Comparison of ENCODE assay signal across 22 cellular contexts in the genomic region with DNA sequence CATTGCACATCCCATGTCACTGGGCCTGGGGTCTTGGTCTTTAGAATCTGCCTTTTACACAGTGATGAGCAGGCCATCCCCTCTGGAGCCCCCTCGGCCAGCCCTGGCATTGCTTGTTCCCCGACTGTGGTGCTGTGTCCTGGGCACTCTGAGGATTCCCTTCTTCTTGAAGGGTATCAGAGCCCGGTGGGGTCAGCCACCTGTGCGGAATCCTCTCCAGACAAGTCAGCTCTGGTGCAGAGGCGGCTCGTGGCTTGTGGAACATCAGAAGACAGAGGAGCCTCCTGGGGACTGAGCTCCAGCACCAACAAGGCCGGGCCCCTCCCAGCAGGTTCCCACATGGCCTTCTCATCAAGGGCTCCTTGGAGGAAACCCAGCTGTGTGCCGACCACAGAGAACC. TPM values are rescaled to one million over a fixed set of nuclear protein-coding genes. Genes with fewer than 3 reads are reported as not detected.
"Had no signal": no experiment of that assay in that cellular context is flagged by ENCODE, and none has a peak within 500 bp of the region (broad histone marks: within the 10 kb centered on the region; RNA-seq: fewer than 3 reads in every experiment).

No MANE protein-coding gene starts in this region.

- H3K4me3 ChIP-seq: coronary artery, lung, pancreas, sigmoid colon, thoracic aorta, tibial nerve, upper lobe of right lung, uterus had no signal

- ATAC-seq: effector memory CD8-positive, alpha-beta T cell; left lobe of liver; naive thymus-derived CD8-positive, alpha-beta T cell; pancreas; stimulated activated memory B cell treated with anti-CD40 and anti-IgM and Interleukin-4, amounts not matched to agents 10 μg/mL and 1 μg/mL and 100 μg/mL, for 72 hours; upper lobe of right lung had no signal

- H3K27ac Mint-ChIP-seq: effector memory CD8-positive, alpha-beta T cell; immature natural killer cell; memory B cell; naive thymus-derived CD8-positive, alpha-beta T cell; nephron progenitor cell; progenitor cell of endocrine pancreas; stimulated activated memory B cell treated with anti-CD40 and anti-IgM and Interleukin-4, amounts not matched to agents 10 μg/mL and 1 μg/mL and 100 μg/mL, for 72 hours had no signal

- H3K36me3 Mint-ChIP-seq: immature natural killer cell; memory B cell; naive thymus-derived CD8-positive, alpha-beta T cell; stimulated activated memory B cell treated with anti-CD40 and anti-IgM and Interleukin-4, amounts not matched to agents 10 μg/mL and 1 μg/mL and 100 μg/mL, for 72 hours had no signal

- H3K4me3 Mint-ChIP-seq: effector memory CD8-positive, alpha-beta T cell; immature natural killer cell; memory B cell; naive thymus-derived CD8-positive, alpha-beta T cell; nephron progenitor cell; stimulated activated memory B cell treated with anti-CD40 and anti-IgM and Interleukin-4, amounts not matched to agents 10 μg/mL and 1 μg/mL and 100 μg/mL, for 72 hours had no signal

- H3K4me1 ChIP-seq: pancreas, sigmoid colon, tibial nerve, upper lobe of right lung, uterus had no signal

- H3K9me3 ChIP-seq: pancreas, sigmoid colon, thoracic aorta, tibial nerve, upper lobe of right lung, uterus had no signal

- H3K4me1 Mint-ChIP-seq: immature natural killer cell; memory B cell; stimulated activated memory B cell treated with anti-CD40 and anti-IgM and Interleukin-4, amounts not matched to agents 10 μg/mL and 1 μg/mL and 100 μg/mL, for 72 hours had no signal

- H3K27ac ChIP-seq: coronary artery, pancreas, sigmoid colon, thoracic aorta, tibial nerve, upper lobe of right lung, uterus had no signal

- H3K27me3 ChIP-seq: pancreas, tibial nerve, uterus had no signal

- DNase-seq: dermis blood vessel endothelial cell; effector memory CD8-positive, alpha-beta T cell; hypothalamus; immature natural killer cell; midbrain; naive thymus-derived CD8-positive, alpha-beta T cell; nephron progenitor cell; occipital lobe; pancreas; sigmoid colon; stimulated activated CD4-positive, alpha-beta T cell treated with anti-CD3 and anti-CD28 coated beads, Interleukin-4, amount 100 ng/mL, for 4 hours; stimulated activated naive CD8-positive, alpha-beta T cell treated with anti-CD3 and anti-CD28 coated beads, Interleukin-15, Interleukin-2, amounts not matched to agents 100 U/mL and 50 U/mL, for 24 hours; upper lobe of right lung; uterus had no signal

- H3K36me3 ChIP-seq: pancreas, sigmoid colon, thoracic aorta, tibial nerve, upper lobe of right lung, uterus had no signal

- H3K9me3 Mint-ChIP-seq: effector memory CD8-positive, alpha-beta T cell; immature natural killer cell; naive thymus-derived CD8-positive, alpha-beta T cell; nephron progenitor cell; stimulated activated memory B cell treated with anti-CD40 and anti-IgM and Interleukin-4, amounts not matched to agents 10 μg/mL and 1 μg/mL and 100 μg/mL, for 72 hours had no signal

RNA-seq across cellular contexts. Expression of a gene that starts 57.9 kb away (rescaled TPM):
- polyA plus RNA-seq: immature natural killer cell had no signal
